ENCODE assay signal across 1 cellular context in the genomic region with DNA sequence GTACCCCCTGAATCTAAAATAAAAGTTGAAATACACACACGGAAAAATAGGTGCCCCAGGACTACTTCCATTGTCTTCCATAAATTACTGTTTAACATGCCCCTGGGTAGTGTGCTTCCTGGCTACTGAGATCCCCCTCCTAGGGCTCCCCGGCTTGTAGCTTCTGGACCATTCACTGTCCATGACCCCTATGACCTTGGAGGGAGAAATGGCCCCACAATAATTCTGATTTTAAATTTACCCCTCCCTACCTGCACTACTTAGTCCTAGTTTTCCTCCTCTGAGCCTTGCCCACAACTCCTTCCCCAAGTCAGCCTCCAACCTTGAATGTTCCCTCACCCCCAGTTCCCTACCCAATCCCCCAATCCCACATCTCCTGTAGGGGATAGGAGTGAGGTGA.
TF ChIP-seq lines count a peak whose summit lies in the region.

No MANE protein-coding gene starts in this region.

TF ChIP-seq in endothelial cell of umbilical vein, 7 proteins besides CTCF, POLR2A, EP300 and RAD21:
- no peak for TF ChIP-seq GATA2 (IDR thresholded peaks at IDR 0.05; ENCODE audit: insufficient read depth, insufficient read length, low read depth, low read length)
- no peak for TF ChIP-seq POLR2AphosphoS5 (IDR thresholded peaks at IDR 0.05; ENCODE audit: insufficient read depth, low read depth, low read length)
- TF ChIP-seq EZH2 (IDR thresholded peaks at IDR 0.05; ENCODE audit: borderline replicate concordance, low read depth, low read length, severe bottlenecking): no peak
- TF ChIP-seq JUN (IDR thresholded peaks at IDR 0.05; ENCODE audit: borderline replicate concordance, insufficient read depth, insufficient read length, low read depth): no peak
- TF ChIP-seq MYC (IDR thresholded peaks at IDR 0.05; ENCODE audit: low read depth, low read length): no peak
- no peak for TF ChIP-seq MAX (IDR thresholded peaks at IDR 0.05; ENCODE audit: insufficient read depth, insufficient read length)
- TF ChIP-seq FOS (IDR thresholded peaks at IDR 0.05; ENCODE audit: borderline replicate concordance, insufficient read depth, low read length): no peak
